1 cellular context compared by ENCODE assay signal in the genomic region with DNA sequence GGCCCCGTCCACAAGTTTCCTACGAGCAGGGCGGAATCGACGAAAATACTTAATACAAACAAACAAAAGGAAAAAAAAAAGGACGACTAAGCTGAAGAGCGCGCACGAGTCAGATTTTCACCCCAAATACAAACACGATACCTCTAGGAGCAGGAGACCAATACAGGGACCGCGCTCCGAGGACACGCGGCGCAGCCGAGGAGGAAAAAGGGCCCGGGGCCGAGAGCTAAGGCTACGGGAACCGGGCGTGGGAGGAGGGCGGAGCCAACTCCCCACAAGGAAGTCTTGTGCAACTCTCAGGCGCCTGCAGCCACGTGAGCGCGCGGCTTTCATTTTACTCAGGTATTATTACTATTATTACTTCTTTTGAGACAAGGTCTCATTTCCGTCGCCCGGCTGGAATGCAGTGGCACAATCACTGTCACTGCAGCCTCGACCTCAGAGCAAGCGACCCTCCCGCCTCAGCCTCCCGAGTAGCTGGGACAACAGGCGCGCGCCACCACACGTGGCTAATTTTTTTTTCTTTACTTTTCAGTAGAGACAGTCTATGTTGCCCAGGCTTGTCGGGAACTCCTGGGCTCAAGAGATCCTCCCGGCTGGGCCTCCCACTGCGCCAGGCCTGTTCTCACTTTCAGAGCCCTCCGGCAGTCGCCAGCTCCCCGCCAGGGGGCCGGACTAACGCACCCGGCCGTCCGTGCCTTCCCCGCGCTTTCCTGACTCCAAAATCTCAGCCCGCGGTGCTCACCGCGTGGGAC.
TF ChIP-seq lines count a peak whose summit lies in the region.

No MANE protein-coding gene starts in this region.

TF ChIP-seq in K562, 482 proteins besides CTCF, POLR2A, EP300 and RAD21 (continued from another document and continues in another):
- no peak for TF ChIP-seq ARID3A (IDR thresholded peaks at IDR 0.05; ENCODE audit: borderline replicate concordance, low read depth, low read length)
- TF ChIP-seq U2AF1 (optimal IDR thresholded peaks at IDR 0.05; ENCODE audit: low read depth, low read length): peak; percentile 74
- no peak for TF ChIP-seq COPS2 (conservative IDR thresholded peaks at IDR 0.05)
- TF ChIP-seq RFX7 (CRISPR knock-in tag; IDR thresholded peaks at IDR 0.05): no peak
- TF ChIP-seq, protein P1, sequence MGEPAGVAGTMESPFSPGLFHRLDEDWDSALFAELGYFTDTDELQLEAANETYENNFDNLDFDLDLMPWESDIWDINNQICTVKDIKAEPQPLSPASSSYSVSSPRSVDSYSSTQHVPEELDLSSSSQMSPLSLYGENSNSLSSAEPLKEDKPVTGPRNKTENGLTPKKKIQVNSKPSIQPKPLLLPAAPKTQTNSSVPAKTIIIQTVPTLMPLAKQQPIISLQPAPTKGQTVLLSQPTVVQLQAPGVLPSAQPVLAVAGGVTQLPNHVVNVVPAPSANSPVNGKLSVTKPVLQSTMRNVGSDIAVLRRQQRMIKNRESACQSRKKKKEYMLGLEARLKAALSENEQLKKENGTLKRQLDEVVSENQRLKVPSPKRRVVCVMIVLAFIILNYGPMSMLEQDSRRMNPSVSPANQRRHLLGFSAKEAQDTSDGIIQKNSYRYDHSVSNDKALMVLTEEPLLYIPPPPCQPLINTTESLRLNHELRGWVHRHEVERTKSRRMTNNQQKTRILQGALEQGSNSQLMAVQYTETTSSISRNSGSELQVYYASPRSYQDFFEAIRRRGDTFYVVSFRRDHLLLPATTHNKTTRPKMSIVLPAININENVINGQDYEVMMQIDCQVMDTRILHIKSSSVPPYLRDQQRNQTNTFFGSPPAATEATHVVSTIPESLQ (CRISPR knock-in tag; IDR thresholded peaks at IDR 0.05): no peak
- TF ChIP-seq ZNF79 (CRISPR knock-in tag; IDR thresholded peaks at IDR 0.05; ENCODE audit: low read depth): no peak
- TF ChIP-seq MEF2D (tag; conservative IDR thresholded peaks at IDR 0.05; ENCODE audit: low read depth): no peak
- TF ChIP-seq SP2 (IDR thresholded peaks at IDR 0.05; ENCODE audit: extremely low read depth, low read depth, low read length, poor library complexity, severe bottlenecking): peak; percentile 18
- TF ChIP-seq ZNF174 (CRISPR knock-in tag; IDR thresholded peaks at IDR 0.05): no peak
- TF ChIP-seq HNRNPH1 (optimal IDR thresholded peaks at IDR 0.05; ENCODE audit: low read depth, low read length): no peak
- no peak for TF ChIP-seq ID3 (CRISPR knock-in tag; IDR thresholded peaks at IDR 0.05)
- peak; percentile 78; the same call in 1 of the 2 replicates for TF ChIP-seq ID3 (tag; IDR thresholded peaks at IDR 0.05)
- TF ChIP-seq HDGF (IDR thresholded peaks at IDR 0.05): no peak; the same call in 1 of the 2 replicates
- no peak for TF ChIP-seq ELK1 (CRISPR knock-in tag; IDR thresholded peaks at IDR 0.05)
- no peak for TF ChIP-seq PHF20 (IDR thresholded peaks at IDR 0.05; ENCODE audit: partially characterized antibody)
- TF ChIP-seq ZNF436 (CRISPR knock-in tag; IDR thresholded peaks at IDR 0.05): 0 out of 2 replicates have a peak, but pooled peaks have one; percentile 31
- TF ChIP-seq MXI1 (IDR thresholded peaks at IDR 0.05; ENCODE audit: low read depth, low read length): peak; percentile 94
- TF ChIP-seq THAP12 (CRISPR knock-in tag; IDR thresholded peaks at IDR 0.05): peak; percentile 79; the same call in 1 of the 2 replicates
- TF ChIP-seq DIDO1 (tag; IDR thresholded peaks at IDR 0.05; ENCODE audit: low read depth): no peak
- TF ChIP-seq GATA2 (CRISPR knock-in tag; IDR thresholded peaks at IDR 0.05): no peak
- TF ChIP-seq, protein P2, sequence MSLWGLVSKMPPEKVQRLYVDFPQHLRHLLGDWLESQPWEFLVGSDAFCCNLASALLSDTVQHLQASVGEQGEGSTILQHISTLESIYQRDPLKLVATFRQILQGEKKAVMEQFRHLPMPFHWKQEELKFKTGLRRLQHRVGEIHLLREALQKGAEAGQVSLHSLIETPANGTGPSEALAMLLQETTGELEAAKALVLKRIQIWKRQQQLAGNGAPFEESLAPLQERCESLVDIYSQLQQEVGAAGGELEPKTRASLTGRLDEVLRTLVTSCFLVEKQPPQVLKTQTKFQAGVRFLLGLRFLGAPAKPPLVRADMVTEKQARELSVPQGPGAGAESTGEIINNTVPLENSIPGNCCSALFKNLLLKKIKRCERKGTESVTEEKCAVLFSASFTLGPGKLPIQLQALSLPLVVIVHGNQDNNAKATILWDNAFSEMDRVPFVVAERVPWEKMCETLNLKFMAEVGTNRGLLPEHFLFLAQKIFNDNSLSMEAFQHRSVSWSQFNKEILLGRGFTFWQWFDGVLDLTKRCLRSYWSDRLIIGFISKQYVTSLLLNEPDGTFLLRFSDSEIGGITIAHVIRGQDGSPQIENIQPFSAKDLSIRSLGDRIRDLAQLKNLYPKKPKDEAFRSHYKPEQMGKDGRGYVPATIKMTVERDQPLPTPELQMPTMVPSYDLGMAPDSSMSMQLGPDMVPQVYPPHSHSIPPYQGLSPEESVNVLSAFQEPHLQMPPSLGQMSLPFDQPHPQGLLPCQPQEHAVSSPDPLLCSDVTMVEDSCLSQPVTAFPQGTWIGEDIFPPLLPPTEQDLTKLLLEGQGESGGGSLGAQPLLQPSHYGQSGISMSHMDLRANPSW (CRISPR knock-in tag; IDR thresholded peaks at IDR 0.05): peak; percentile 40; the same call in 1 of the 2 replicates
- TF ChIP-seq CREB1 (IDR thresholded peaks at IDR 0.05): peak; percentile 69
- TF ChIP-seq CREB1 (CRISPR knock-in tag; IDR thresholded peaks at IDR 0.05): no peak
- TF ChIP-seq HNRNPUL1 (IDR thresholded peaks at IDR 0.05; ENCODE audit: low read length): 0 out of 2 replicates have a peak, but pooled peaks have one; percentile 49
- TF ChIP-seq PTTG1 (tag; IDR thresholded peaks at IDR 0.05; ENCODE audit: low read depth): no peak
- TF ChIP-seq ZBTB5 (IDR thresholded peaks at IDR 0.05): no peak
- TF ChIP-seq ZNF77 (CRISPR knock-in tag; IDR thresholded peaks at IDR 0.05): no peak
- peak; percentile 66; the same call in 1 of the 2 replicates for TF ChIP-seq SRSF3 (IDR thresholded peaks at IDR 0.05; ENCODE audit: insufficient read depth, low read length)
- no peak for TF ChIP-seq MLX (CRISPR knock-in tag; conservative IDR thresholded peaks at IDR 0.05)
